In the genomic region with DNA sequence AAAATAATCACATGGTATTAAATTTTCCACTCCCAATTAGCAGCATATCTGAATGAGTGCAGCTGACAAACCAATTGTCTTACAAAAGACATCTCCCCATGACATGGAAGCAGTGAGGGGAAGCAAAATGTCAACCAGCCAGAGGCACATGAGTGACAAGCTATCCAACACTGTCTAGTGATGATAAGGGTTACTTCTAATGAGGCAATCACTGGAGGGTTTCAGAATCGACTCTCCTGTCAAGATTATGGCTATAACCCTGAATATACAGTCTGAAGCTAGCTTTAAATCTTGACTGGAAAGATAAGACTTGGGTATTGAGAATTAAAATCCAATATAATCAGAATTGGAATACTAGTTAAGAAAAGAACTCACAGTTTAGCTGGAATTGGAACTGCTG, we compare ENCODE assay signal across 1 cellular context.
TF ChIP-seq lines count a peak whose summit lies in the region.

No MANE protein-coding gene starts in this region.

TF ChIP-seq in K562, 482 proteins besides CTCF, POLR2A, EP300 and RAD21 (continued from another document and continues in another):
- TF ChIP-seq TEAD4 (IDR thresholded peaks at IDR 0.05; ENCODE audit: low read length) (peak; percentile 46; the same call in 1 of the 2 replicates), TEAD4 (CRISPR knock-in tag; IDR thresholded peaks at IDR 0.05; ENCODE audit: borderline replicate concordance) (no peak), CBX5 (IDR thresholded peaks at IDR 0.05; ENCODE audit: borderline replicate concordance, low read depth) (no peak), ZNF347 (CRISPR knock-in tag; IDR thresholded peaks at IDR 0.05; ENCODE audit: low read depth) (no peak), ZNF174 (CRISPR knock-in tag; IDR thresholded peaks at IDR 0.05) (no peak), PHB (CRISPR knock-in tag; IDR thresholded peaks at IDR 0.05) (no peak), SLC30A9 (CRISPR knock-in tag; IDR thresholded peaks at IDR 0.05) (no peak), TBP (optimal IDR thresholded peaks at IDR 0.05; ENCODE audit: low read depth, low read length) (no peak), FUS (optimal IDR thresholded peaks at IDR 0.05; ENCODE audit: low read depth, low read length) (no peak), OTX1 (CRISPR knock-in tag; IDR thresholded peaks at IDR 0.05) (no peak), SETDB1 (IDR thresholded peaks at IDR 0.05; ENCODE audit: low read length) (no peak), HNRNPL (IDR thresholded peaks at IDR 0.05; ENCODE audit: low read depth, low read length) (no peak), KDM5B (IDR thresholded peaks at IDR 0.05; ENCODE audit: insufficient replicate concordance, low read depth, low read length) (no peak), ZNF696 (CRISPR knock-in tag; conservative IDR thresholded peaks at IDR 0.05) (no peak), L3MBTL2 (IDR thresholded peaks at IDR 0.05) (no peak), HEY1 (CRISPR knock-in tag; IDR thresholded peaks at IDR 0.05; ENCODE audit: borderline replicate concordance) (no peak), FOXK1 (CRISPR knock-in tag; IDR thresholded peaks at IDR 0.05; ENCODE audit: borderline replicate concordance) (no peak), XRCC4 (IDR thresholded peaks at IDR 0.05; ENCODE audit: extremely low read depth, insufficient read depth, insufficient read length) (no peak), HNRNPK (IDR thresholded peaks at IDR 0.05; ENCODE audit: low read depth, low read length, poor library complexity, severe bottlenecking) (no peak), ZNF584 (CRISPR knock-in tag; IDR thresholded peaks at IDR 0.05; ENCODE audit: low read depth) (no peak), PRMT5 (CRISPR knock-in tag; IDR thresholded peaks at IDR 0.05) (no peak), C11orf30 (IDR thresholded peaks at IDR 0.05; ENCODE audit: low read depth) (no peak), ZNF77 (CRISPR knock-in tag; IDR thresholded peaks at IDR 0.05) (no peak), HMGN3 (IDR thresholded peaks at IDR 0.05; ENCODE audit: borderline replicate concordance, extremely low read depth, insufficient read length, low read depth, low read length) (no peak), GABPB1 (CRISPR knock-in tag; IDR thresholded peaks at IDR 0.05) (no peak), MYC (IDR thresholded peaks at IDR 0.05; ENCODE audit: low read depth, low read length) (no peak), MYC (CRISPR knock-in tag; IDR thresholded peaks at IDR 0.05; ENCODE audit: borderline replicate concordance, low read depth) (no peak), NFE2 (IDR thresholded peaks at IDR 0.05; ENCODE audit: low read depth) (no peak), KLF16 (IDR thresholded peaks at IDR 0.05) (no peak), DIDO1 (tag; IDR thresholded peaks at IDR 0.05; ENCODE audit: low read depth) (no peak), ETS2 (tag; IDR thresholded peaks at IDR 0.05; ENCODE audit: borderline replicate concordance, poor library complexity, severe bottlenecking) (no peak), MAFG (tag; conservative IDR thresholded peaks at IDR 0.05) (no peak), MEIS2 (IDR thresholded peaks at IDR 0.05; ENCODE audit: partially characterized antibody) (peak; percentile 75), ARID1B (IDR thresholded peaks at IDR 0.05) (0 out of 2 replicates have a peak, but pooled peaks have one; percentile 38), NFATC3 (IDR thresholded peaks at IDR 0.05) (no peak), TAL1 (IDR thresholded peaks at IDR 0.05) (peak; percentile 42; the same call in 1 of the 2 replicates), TCF3 (CRISPR knock-in tag; IDR thresholded peaks at IDR 0.05) (peak; percentile 29), CCAR2 (IDR thresholded peaks at IDR 0.05; ENCODE audit: low read depth, low read length) (no peak), ZBED1 (IDR thresholded peaks at IDR 0.05) (no peak), FOSL1 (tag; conservative IDR thresholded peaks at IDR 0.05) (no peak), SMARCB1 (IDR thresholded peaks at IDR 0.05; ENCODE audit: insufficient read length, low read depth) (no peak)
- TF ChIP-seq, protein P1, sequence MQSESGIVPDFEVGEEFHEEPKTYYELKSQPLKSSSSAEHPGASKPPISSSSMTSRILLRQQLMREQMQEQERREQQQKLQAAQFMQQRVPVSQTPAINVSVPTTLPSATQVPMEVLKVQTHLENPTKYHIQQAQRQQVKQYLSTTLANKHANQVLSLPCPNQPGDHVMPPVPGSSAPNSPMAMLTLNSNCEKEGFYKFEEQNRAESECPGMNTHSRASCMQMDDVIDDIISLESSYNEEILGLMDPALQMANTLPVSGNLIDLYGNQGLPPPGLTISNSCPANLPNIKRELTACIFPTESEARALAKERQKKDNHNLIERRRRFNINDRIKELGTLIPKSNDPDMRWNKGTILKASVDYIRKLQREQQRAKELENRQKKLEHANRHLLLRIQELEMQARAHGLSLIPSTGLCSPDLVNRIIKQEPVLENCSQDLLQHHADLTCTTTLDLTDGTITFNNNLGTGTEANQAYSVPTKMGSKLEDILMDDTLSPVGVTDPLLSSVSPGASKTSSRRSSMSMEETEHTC (IDR thresholded peaks at IDR 0.05) = no peak
- TF ChIP-seq, protein P2, sequence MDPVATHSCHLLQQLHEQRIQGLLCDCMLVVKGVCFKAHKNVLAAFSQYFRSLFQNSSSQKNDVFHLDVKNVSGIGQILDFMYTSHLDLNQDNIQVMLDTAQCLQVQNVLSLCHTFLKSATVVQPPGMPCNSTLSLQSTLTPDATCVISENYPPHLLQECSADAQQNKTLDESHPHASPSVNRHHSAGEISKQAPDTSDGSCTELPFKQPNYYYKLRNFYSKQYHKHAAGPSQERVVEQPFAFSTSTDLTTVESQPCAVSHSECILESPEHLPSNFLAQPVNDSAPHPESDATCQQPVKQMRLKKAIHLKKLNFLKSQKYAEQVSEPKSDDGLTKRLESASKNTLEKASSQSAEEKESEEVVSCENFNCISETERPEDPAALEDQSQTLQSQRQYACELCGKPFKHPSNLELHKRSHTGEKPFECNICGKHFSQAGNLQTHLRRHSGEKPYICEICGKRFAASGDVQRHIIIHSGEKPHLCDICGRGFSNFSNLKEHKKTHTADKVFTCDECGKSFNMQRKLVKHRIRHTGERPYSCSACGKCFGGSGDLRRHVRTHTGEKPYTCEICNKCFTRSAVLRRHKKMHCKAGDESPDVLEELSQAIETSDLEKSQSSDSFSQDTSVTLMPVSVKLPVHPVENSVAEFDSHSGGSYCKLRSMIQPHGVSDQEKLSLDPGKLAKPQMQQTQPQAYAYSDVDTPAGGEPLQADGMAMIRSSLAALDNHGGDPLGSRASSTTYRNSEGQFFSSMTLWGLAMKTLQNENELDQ (CRISPR knock-in tag; IDR thresholded peaks at IDR 0.05; ENCODE audit: borderline replicate concordance) = no peak
- TF ChIP-seq, protein P3, sequence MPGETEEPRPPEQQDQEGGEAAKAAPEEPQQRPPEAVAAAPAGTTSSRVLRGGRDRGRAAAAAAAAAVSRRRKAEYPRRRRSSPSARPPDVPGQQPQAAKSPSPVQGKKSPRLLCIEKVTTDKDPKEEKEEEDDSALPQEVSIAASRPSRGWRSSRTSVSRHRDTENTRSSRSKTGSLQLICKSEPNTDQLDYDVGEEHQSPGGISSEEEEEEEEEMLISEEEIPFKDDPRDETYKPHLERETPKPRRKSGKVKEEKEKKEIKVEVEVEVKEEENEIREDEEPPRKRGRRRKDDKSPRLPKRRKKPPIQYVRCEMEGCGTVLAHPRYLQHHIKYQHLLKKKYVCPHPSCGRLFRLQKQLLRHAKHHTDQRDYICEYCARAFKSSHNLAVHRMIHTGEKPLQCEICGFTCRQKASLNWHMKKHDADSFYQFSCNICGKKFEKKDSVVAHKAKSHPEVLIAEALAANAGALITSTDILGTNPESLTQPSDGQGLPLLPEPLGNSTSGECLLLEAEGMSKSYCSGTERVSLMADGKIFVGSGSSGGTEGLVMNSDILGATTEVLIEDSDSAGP (CRISPR knock-in tag; IDR thresholded peaks at IDR 0.05) = no peak
- TF ChIP-seq, protein P4, sequence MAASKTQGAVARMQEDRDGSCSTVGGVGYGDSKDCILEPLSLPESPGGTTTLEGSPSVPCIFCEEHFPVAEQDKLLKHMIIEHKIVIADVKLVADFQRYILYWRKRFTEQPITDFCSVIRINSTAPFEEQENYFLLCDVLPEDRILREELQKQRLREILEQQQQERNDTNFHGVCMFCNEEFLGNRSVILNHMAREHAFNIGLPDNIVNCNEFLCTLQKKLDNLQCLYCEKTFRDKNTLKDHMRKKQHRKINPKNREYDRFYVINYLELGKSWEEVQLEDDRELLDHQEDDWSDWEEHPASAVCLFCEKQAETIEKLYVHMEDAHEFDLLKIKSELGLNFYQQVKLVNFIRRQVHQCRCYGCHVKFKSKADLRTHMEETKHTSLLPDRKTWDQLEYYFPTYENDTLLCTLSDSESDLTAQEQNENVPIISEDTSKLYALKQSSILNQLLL (CRISPR knock-in tag; IDR thresholded peaks at IDR 0.05; ENCODE audit: borderline replicate concordance) = no peak
- TF ChIP-seq, protein P5, sequence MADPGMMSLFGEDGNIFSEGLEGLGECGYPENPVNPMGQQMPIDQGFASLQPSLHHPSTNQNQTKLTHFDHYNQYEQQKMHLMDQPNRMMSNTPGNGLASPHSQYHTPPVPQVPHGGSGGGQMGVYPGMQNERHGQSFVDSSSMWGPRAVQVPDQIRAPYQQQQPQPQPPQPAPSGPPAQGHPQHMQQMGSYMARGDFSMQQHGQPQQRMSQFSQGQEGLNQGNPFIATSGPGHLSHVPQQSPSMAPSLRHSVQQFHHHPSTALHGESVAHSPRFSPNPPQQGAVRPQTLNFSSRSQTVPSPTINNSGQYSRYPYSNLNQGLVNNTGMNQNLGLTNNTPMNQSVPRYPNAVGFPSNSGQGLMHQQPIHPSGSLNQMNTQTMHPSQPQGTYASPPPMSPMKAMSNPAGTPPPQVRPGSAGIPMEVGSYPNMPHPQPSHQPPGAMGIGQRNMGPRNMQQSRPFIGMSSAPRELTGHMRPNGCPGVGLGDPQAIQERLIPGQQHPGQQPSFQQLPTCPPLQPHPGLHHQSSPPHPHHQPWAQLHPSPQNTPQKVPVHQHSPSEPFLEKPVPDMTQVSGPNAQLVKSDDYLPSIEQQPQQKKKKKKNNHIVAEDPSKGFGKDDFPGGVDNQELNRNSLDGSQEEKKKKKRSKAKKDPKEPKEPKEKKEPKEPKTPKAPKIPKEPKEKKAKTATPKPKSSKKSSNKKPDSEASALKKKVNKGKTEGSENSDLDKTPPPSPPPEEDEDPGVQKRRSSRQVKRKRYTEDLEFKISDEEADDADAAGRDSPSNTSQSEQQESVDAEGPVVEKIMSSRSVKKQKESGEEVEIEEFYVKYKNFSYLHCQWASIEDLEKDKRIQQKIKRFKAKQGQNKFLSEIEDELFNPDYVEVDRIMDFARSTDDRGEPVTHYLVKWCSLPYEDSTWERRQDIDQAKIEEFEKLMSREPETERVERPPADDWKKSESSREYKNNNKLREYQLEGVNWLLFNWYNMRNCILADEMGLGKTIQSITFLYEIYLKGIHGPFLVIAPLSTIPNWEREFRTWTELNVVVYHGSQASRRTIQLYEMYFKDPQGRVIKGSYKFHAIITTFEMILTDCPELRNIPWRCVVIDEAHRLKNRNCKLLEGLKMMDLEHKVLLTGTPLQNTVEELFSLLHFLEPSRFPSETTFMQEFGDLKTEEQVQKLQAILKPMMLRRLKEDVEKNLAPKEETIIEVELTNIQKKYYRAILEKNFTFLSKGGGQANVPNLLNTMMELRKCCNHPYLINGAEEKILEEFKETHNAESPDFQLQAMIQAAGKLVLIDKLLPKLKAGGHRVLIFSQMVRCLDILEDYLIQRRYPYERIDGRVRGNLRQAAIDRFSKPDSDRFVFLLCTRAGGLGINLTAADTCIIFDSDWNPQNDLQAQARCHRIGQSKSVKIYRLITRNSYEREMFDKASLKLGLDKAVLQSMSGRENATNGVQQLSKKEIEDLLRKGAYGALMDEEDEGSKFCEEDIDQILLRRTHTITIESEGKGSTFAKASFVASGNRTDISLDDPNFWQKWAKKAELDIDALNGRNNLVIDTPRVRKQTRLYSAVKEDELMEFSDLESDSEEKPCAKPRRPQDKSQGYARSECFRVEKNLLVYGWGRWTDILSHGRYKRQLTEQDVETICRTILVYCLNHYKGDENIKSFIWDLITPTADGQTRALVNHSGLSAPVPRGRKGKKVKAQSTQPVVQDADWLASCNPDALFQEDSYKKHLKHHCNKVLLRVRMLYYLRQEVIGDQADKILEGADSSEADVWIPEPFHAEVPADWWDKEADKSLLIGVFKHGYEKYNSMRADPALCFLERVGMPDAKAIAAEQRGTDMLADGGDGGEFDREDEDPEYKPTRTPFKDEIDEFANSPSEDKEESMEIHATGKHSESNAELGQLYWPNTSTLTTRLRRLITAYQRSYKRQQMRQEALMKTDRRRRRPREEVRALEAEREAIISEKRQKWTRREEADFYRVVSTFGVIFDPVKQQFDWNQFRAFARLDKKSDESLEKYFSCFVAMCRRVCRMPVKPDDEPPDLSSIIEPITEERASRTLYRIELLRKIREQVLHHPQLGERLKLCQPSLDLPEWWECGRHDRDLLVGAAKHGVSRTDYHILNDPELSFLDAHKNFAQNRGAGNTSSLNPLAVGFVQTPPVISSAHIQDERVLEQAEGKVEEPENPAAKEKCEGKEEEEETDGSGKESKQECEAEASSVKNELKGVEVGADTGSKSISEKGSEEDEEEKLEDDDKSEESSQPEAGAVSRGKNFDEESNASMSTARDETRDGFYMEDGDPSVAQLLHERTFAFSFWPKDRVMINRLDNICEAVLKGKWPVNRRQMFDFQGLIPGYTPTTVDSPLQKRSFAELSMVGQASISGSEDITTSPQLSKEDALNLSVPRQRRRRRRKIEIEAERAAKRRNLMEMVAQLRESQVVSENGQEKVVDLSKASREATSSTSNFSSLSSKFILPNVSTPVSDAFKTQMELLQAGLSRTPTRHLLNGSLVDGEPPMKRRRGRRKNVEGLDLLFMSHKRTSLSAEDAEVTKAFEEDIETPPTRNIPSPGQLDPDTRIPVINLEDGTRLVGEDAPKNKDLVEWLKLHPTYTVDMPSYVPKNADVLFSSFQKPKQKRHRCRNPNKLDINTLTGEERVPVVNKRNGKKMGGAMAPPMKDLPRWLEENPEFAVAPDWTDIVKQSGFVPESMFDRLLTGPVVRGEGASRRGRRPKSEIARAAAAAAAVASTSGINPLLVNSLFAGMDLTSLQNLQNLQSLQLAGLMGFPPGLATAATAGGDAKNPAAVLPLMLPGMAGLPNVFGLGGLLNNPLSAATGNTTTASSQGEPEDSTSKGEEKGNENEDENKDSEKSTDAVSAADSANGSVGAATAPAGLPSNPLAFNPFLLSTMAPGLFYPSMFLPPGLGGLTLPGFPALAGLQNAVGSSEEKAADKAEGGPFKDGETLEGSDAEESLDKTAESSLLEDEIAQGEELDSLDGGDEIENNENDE (IDR thresholded peaks at IDR 0.05; ENCODE audit: low read depth, low read length) = no peak
- TF ChIP-seq, protein P6, sequence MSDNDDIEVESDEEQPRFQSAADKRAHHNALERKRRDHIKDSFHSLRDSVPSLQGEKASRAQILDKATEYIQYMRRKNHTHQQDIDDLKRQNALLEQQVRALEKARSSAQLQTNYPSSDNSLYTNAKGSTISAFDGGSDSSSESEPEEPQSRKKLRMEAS (CRISPR knock-in tag; IDR thresholded peaks at IDR 0.05) = no peak
